In the genomic region with DNA sequence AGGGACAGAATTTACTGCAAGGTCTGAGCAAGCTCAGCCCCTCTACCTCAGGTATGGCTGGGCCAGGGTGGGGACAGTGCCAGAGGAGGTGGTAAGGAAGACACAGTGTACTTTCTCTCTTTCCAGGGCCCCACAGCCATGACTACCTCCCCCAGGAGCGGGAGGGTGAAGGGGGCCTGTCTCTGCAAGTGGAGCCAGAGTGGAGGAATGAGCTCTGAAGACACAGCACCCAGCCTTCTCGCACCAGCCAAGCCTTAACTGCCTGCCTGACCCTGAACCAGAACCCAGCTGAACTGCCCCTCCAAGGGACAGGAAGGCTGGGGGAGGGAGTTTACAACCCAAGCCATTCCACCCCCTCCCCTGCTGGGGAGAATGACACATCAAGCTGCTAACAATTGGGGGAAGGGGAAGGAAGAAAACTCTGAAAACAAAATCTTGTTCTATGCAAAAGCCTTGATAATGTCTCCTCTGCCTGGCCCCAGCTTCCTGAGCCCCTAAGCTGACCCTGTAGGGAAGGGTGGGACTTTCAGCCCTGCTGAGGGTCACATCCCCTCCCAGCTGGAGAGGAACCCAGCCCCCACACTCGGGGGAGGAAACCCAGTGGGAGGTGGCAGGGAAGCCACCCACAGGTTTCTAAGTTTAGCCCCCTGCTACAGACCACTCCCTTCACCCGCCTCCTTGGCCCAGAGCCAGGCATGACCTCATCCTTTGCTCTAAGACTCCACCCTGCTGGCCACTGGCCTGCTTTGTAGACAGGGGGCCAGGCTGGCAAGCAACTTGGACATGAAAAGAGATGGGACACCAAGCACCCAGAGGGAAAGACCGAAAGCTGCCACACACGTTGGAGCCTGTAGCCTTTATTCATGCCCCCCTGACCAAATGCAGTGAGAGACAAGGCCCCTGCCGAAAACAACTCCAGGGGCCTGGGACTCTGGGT, we compare ENCODE assay signal across 8 cellular contexts. TPM values are rescaled to one million over a fixed set of nuclear protein-coding genes. Genes with fewer than 3 reads are reported as not detected.
DNase-seq lines count a peak whose midpoint lies in the region; ATAC-seq and TF ChIP-seq lines count a peak whose summit lies in the region.

No MANE protein-coding gene starts in this region.

- H3F3A ChIP-seq in PC-3 (ENCODE audit: low read length, unreplicated experiment) = peaks cover 1% of the 10 kb centered on the region

- no peak for TF ChIP-seq CTCF in PC-3 (conservative IDR thresholded peaks at IDR 0.05; ENCODE audit: low read depth, low read length)
- peak in 1 of 2 donors; percentile 4 for TF ChIP-seq CTCF in fibroblast of lung (conservative IDR thresholded peaks at IDR 0.05 in 1 of 2, IDR thresholded peaks at IDR 0.05 in 1 of 2; ENCODE audit: low read depth in 1 of 2, low read length in 2 of 2)

- H4K20me1 ChIP-seq in PC-3 (ENCODE audit: low read length) = no peaks in the 10 kb centered on the region
- H4K20me1 ChIP-seq in fibroblast of lung (ENCODE audit: control insufficient read depth, extremely low read depth, insufficient read depth, low read length) = no peaks in the 10 kb centered on the region

- CTCF ChIA-PET in PC-3 (lab: Charles Lee) = interaction anchor here (0.7 kb wide), 1 partner anchor 26 kb away, joined by 4 read pairs; a partner anchor contains a TSS

- H3K4me3 ChIP-seq in PC-3 (ENCODE audit: low read length) (peak overlapping the region; percentile 25; the same call in 1 of the 2 replicates), fibroblast of lung (replicated peaks in 1 of 4; ENCODE audit: control extremely low read depth in 1 of 4, insufficient read depth in 1 of 4, low read depth in 3 of 4, low read length in 4 of 4) (no peak overlapping the region)

- H3K36me3 Mint-ChIP-seq in activated T-cell treated with anti-CD3 and anti-CD28 coated beads, Interleukin-2, amount 50 U/mL, for 72 hours (ENCODE audit: insufficient read depth in 2 of 2) = peaks cover 3 to 11% of the 10 kb centered on the region in 2 donors
- H3K36me3 Mint-ChIP-seq in naive B cell = no peaks in the 10 kb centered on the region
- H3K36me3 Mint-ChIP-seq in stimulated activated naive CD8-positive, alpha-beta T cell treated with anti-CD3 and anti-CD28 coated beads, Interleukin-15, Interleukin-2, amounts not matched to agents 100 ng/mL and 50 ng/mL, for 24 hours (ENCODE audit: low read depth) = peaks cover 26% of the 10 kb centered on the region

- H3K27ac Mint-ChIP-seq in activated T-cell treated with anti-CD3 and anti-CD28 coated beads, Interleukin-2, amount 50 U/mL, for 72 hours = peak overlapping the region; percentile 67
- H3K27ac Mint-ChIP-seq in naive B cell = peak overlapping the region; percentile 83 to 96 (median 92)
- peak overlapping the region; percentile 90 for H3K27ac Mint-ChIP-seq in stimulated activated naive CD8-positive, alpha-beta T cell treated with anti-CD3 and anti-CD28 coated beads, Interleukin-15, Interleukin-2, amounts not matched to agents 100 ng/mL and 50 ng/mL, for 24 hours

- peaks cover 55% of the 10 kb centered on the region for H3K4me1 Mint-ChIP-seq in activated T-cell treated with anti-CD3 and anti-CD28 coated beads, Interleukin-2, amount 50 U/mL, for 72 hours (ENCODE audit: low read depth)
- peaks cover 48 to 78% (median 62%) of the 10 kb centered on the region in 3 donors for H3K4me1 Mint-ChIP-seq in naive B cell
- peaks cover 61% of the 10 kb centered on the region for H3K4me1 Mint-ChIP-seq in stimulated activated naive CD8-positive, alpha-beta T cell treated with anti-CD3 and anti-CD28 coated beads, Interleukin-15, Interleukin-2, amounts not matched to agents 100 ng/mL and 50 ng/mL, for 24 hours (ENCODE audit: low read depth)

- H3K9me3 ChIP-seq in PC-3 (ENCODE audit: low read length) (no peaks in the 10 kb centered on the region), fibroblast of lung (ENCODE audit: control insufficient read depth, insufficient read depth, low read depth, low read length) (no peaks in the 10 kb centered on the region)

- H3K27me3 ChIP-seq in PC-3 (ENCODE audit: low read length) (no peaks in the 10 kb centered on the region), fibroblast of lung (ENCODE audit: control insufficient read depth, insufficient read depth, low read length) (no peaks in the 10 kb centered on the region)

- POLR2A ChIA-PET in PC-3 (lab: Charles Lee; ENCODE audit: unreplicated experiment) = no interaction called here

- intact Hi-C loops in PC-3 (cut with micrococcal nuclease) = no loop called here

- H3K9ac ChIP-seq in PC-3 (ENCODE audit: low read length) (peak overlapping the region; percentile 28), fibroblast of lung (ENCODE audit: insufficient read depth, low read length) (peak overlapping the region; percentile 38)

- H3K4me1 ChIP-seq in PC-3 (ENCODE audit: insufficient read depth, low read length) = peaks cover 60% of the 10 kb centered on the region
- peaks cover 39% of the 10 kb centered on the region for H3K4me1 ChIP-seq in fibroblast of lung (ENCODE audit: control insufficient read depth, extremely low read depth, insufficient read depth, low read length)

- H3K27ac ChIP-seq in PC-3 (ENCODE audit: low read length) (peak overlapping the region; percentile 81), fibroblast of lung (ENCODE audit: insufficient read depth, low read length) (peak overlapping the region; percentile 79)

- H3K4me3 Mint-ChIP-seq in activated T-cell treated with anti-CD3 and anti-CD28 coated beads, Interleukin-2, amount 50 U/mL, for 72 hours = peak overlapping the region; percentile 59 to 73
- peak overlapping the region in 7 of 8 donors; percentile 56 to 89 (median 81) for H3K4me3 Mint-ChIP-seq in naive B cell
- H3K4me3 Mint-ChIP-seq in stimulated activated naive CD8-positive, alpha-beta T cell treated with anti-CD3 and anti-CD28 coated beads, Interleukin-15, Interleukin-2, amounts not matched to agents 100 ng/mL and 50 ng/mL, for 24 hours = peak overlapping the region; percentile 66

- ATAC-seq in GM19023 (IDR thresholded peaks at IDR 0.05; ENCODE audit: unreplicated experiment) (peak; percentile 47), PC-3 (peak; percentile 24), naive B cell (ENCODE audit: low read depth in 2 of 2) (peak; percentile 79 to 81)
- ATAC-seq in activated T-cell treated with anti-CD3 and anti-CD28 coated beads, Interleukin-2, amount 50 U/mL, for 72 hours (replicated peaks in 1 of 2) = peak; percentile 40 to 47

- H3K27me3 Mint-ChIP-seq in activated T-cell treated with anti-CD3 and anti-CD28 coated beads, Interleukin-2, amount 50 U/mL, for 72 hours (ENCODE audit: low read depth) = no peaks in the 10 kb centered on the region
- no peaks in the 10 kb centered on the region for H3K27me3 Mint-ChIP-seq in naive B cell
- no peaks in the 10 kb centered on the region for H3K27me3 Mint-ChIP-seq in stimulated activated naive CD8-positive, alpha-beta T cell treated with anti-CD3 and anti-CD28 coated beads, Interleukin-15, Interleukin-2, amounts not matched to agents 100 ng/mL and 50 ng/mL, for 24 hours

- no peaks in the 10 kb centered on the region for H3K9me2 ChIP-seq in PC-3 (replicated peaks; ENCODE audit: low read length)

- H3K79me2 ChIP-seq in PC-3 (ENCODE audit: low read length) = peaks cover 35% of the 10 kb centered on the region
- H3K79me2 ChIP-seq in fibroblast of lung (ENCODE audit: control insufficient read depth, insufficient read depth, low read length) = peaks cover 31% of the 10 kb centered on the region

- H2AFZ ChIP-seq in PC-3 (ENCODE audit: low read length) = no peak overlapping the region
- H2AFZ ChIP-seq in fibroblast of lung (ENCODE audit: low read length) = no peak overlapping the region

- H3K4me2 ChIP-seq in PC-3 (ENCODE audit: low read length) = peak overlapping the region; percentile 75
- H3K4me2 ChIP-seq in fibroblast of lung (ENCODE audit: extremely low read depth, insufficient read depth, low read length) = peak overlapping the region; percentile 56

- TSS peak; percentile 4 for BruUV-seq in PC-3 (replicated peaks; lab: Mats Ljungman, UMichigan)

- no peaks in the 10 kb centered on the region for H3K9me3 Mint-ChIP-seq in activated T-cell treated with anti-CD3 and anti-CD28 coated beads, Interleukin-2, amount 50 U/mL, for 72 hours
- H3K9me3 Mint-ChIP-seq in naive B cell = no peaks in the 10 kb centered on the region
- no peaks in the 10 kb centered on the region for H3K9me3 Mint-ChIP-seq in stimulated activated naive CD8-positive, alpha-beta T cell treated with anti-CD3 and anti-CD28 coated beads, Interleukin-15, Interleukin-2, amounts not matched to agents 100 ng/mL and 50 ng/mL, for 24 hours

- peaks cover 16% of the 10 kb centered on the region; the same call in 1 of the 2 replicates for H3K36me3 ChIP-seq in PC-3 (ENCODE audit: low read depth, low read length)
- peaks cover 38% of the 10 kb centered on the region for H3K36me3 ChIP-seq in fibroblast of lung (ENCODE audit: control insufficient read depth, insufficient read depth, low read length)

- DNase-seq in AG08396 (ENCODE audit: low spot score) (peak; percentile 89), HUDEP-2 (lab: John Stamatoyannopoulos, UW; ENCODE audit: unreplicated experiment in 76 of 76) (peak in 74 of 76 experiments; percentile 56 to 95 (median 86)), PC-3 (peak; percentile 92), fibroblast of lung (ENCODE audit: low read depth in 2 of 2) (peak; percentile 93 to 97), naive B cell (peak; percentile 71)
- DNase-seq in activated T-cell treated with anti-CD3 and anti-CD28 coated beads, Interleukin-2, amount 50 U/mL, for 72 hours = peak; percentile 77 to 82

RNA-seq across cellular contexts. Expression of a gene that starts 6.4 kb away (rescaled TPM):
- total RNA-seq in PC-3 (2014; rRNA removed) = 399 and 405 TPM in 2 replicates
- total RNA-seq in activated T-cell treated with anti-CD3 and anti-CD28 coated beads, Interleukin-2, amount 50 U/mL, for 72 hours = 10 to 100 TPM; 45.7 to 54.4 TPM
- 386 and 484 TPM in 2 replicates for total RNA-seq in fibroblast of lung
- 857 and 1,115 TPM in 2 replicates for polyA plus RNA-seq in fibroblast of lung
- 761 and 793 TPM in 2 replicates for polyA plus RNA-seq in fibroblast of lung (2012)
- polyA minus RNA-seq in fibroblast of lung (ENCODE audit: low replicate concordance) = 917 and 1,040 TPM in 2 replicates
- polyA plus RNA-seq in naive B cell (ENCODE audit: low read depth in 6 of 6) = 10 to 100 TPM; 34.7 to 85.7 (median 52.0) TPM

RNA-seq across cellular contexts. Expression of a gene that starts 14.6 kb away (rescaled TPM):
- 0.80 and 1.4 TPM in 2 replicates for total RNA-seq in PC-3 (2014; rRNA removed)
- 1 to 10 TPM; 1.2 to 1.3 TPM for total RNA-seq in activated T-cell treated with anti-CD3 and anti-CD28 coated beads, Interleukin-2, amount 50 U/mL, for 72 hours
- 0.83 and 1.0 TPM in 2 replicates for total RNA-seq in fibroblast of lung
- polyA plus RNA-seq in fibroblast of lung = 0.62 and 0.79 TPM in 2 replicates
- polyA plus RNA-seq in fibroblast of lung (2012) = 0.72 and 0.99 TPM in 2 replicates
- 0.96 and 1.3 TPM in 2 replicates for polyA minus RNA-seq in fibroblast of lung (ENCODE audit: low replicate concordance)
- polyA plus RNA-seq in naive B cell (ENCODE audit: low read depth in 6 of 6) = 1 to 10 TPM in 5 of 6 donors, under 1 TPM in 1; 0.48 to 3.1 (median 1.5) TPM

RNA-seq across cellular contexts. Expression of a gene that starts 26.1 kb away (rescaled TPM):
- total RNA-seq in PC-3 (2014; rRNA removed) (68.5 and 71.6 TPM in 2 replicates), fibroblast of lung (40.3 and 42.9 TPM in 2 replicates)
- 10 to 100 TPM; 76.8 to 80.8 TPM for total RNA-seq in activated T-cell treated with anti-CD3 and anti-CD28 coated beads, Interleukin-2, amount 50 U/mL, for 72 hours
- polyA plus RNA-seq in fibroblast of lung (39.6 and 51.8 TPM in 2 replicates), naive B cell (ENCODE audit: low read depth in 6 of 6) (10 to 100 TPM in 3 of 6 donors, 1 to 10 TPM in 3; 3.4 to 10.5 (median 9.8) TPM)
- polyA plus RNA-seq in fibroblast of lung (2012) = 67.4 and 79.3 TPM in 2 replicates
- 117 and 218 TPM in 2 replicates for polyA minus RNA-seq in fibroblast of lung (ENCODE audit: low replicate concordance)

Comparison
In these comparisons a context has a peak if more than half of its experiments do, and no peak if none do; other contexts are left out.
1. ATAC-seq: peak in every context shown above with its lines; median percentile 80 in naive B cell; 47 in GM19023; 44 in activated T-cell treated with anti-CD3 and anti-CD28 coated beads, Interleukin-2, amount 50 U/mL, for 72 hours; 24 in PC-3.